8 cellular contexts compared by ENCODE assay signal in genomic region chr15:52112203-52112750, GRCh38. TPM values are rescaled to one million over a fixed set of nuclear protein-coding genes. Genes with fewer than 3 reads are reported as not detected.
A peak's percentile ranks its signal among the peaks of the same experiment; 100 is the strongest.
DNase-seq lines count a peak whose midpoint lies in the region; ATAC-seq, FAIRE-seq and TF ChIP-seq lines count a peak whose summit lies in the region.

No MANE protein-coding gene starts in this region.

- no peak for FAIRE-seq in keratinocyte (lab: Jason Lieb, UNC)

- ATAC-seq in activated naive CD8-positive, alpha-beta T cell treated with anti-CD3 and anti-CD28 coated beads, Interleukin-2, amount 10 ng/mL, durations not matched to agents 7 days and 5 days (ENCODE audit: low read depth): peak; percentile 83

- peaks cover 3% of the 10 kb centered on the region for H3K4me1 Mint-ChIP-seq in activated naive CD8-positive, alpha-beta T cell treated with anti-CD3 and anti-CD28 coated beads, Interleukin-2, amount 10 ng/mL, durations not matched to agents 7 days and 5 days

- H3K36me3 Mint-ChIP-seq in activated naive CD8-positive, alpha-beta T cell treated with anti-CD3 and anti-CD28 coated beads, Interleukin-2, amount 10 ng/mL, durations not matched to agents 7 days and 5 days: peaks cover 2% of the 10 kb centered on the region

- peaks cover 8% of the 10 kb centered on the region for H3K27me3 ChIP-seq in keratinocyte (ENCODE audit: control insufficient read depth, extremely low read depth, insufficient read depth, low read length)

- H3K4me2 ChIP-seq in OCI-LY7 (ENCODE audit: low read length) (peak overlapping the region; percentile 25; the same call in 1 of the 2 replicates), keratinocyte (ENCODE audit: control insufficient read depth, extremely low read depth, insufficient read depth, low read depth, low read length) (peak overlapping the region; percentile 76)

- intact Hi-C loops in OCI-LY7 (cut with micrococcal nuclease; ENCODE audit: unreplicated experiment): no loop called here

- BruUV-seq in OCI-LY7 (replicated peaks; lab: Mats Ljungman, UMichigan): no TSS peak

- H3K27ac ChIP-seq in OCI-LY7 (ENCODE audit: low read depth, low read length, poor library complexity, severe bottlenecking) (no peak overlapping the region), keratinocyte (ENCODE audit: control insufficient read depth, insufficient read depth, low read length) (no peak overlapping the region)

- no peaks in the 10 kb centered on the region for H4K20me1 ChIP-seq in OCI-LY7 (ENCODE audit: insufficient read depth, low read length)
- H4K20me1 ChIP-seq in keratinocyte (ENCODE audit: control insufficient read depth, extremely low read depth, insufficient read depth, low read length): no peaks in the 10 kb centered on the region

- H3K9me3 ChIP-seq in OCI-LY7 (ENCODE audit: low read length) (no peaks in the 10 kb centered on the region), keratinocyte (ENCODE audit: control insufficient read depth, low read depth, low read length) (no peaks in the 10 kb centered on the region)

- H3K4me1 ChIP-seq in OCI-LY7 (ENCODE audit: insufficient read depth, low read length, poor library complexity, severe bottlenecking) (peaks cover 14% of the 10 kb centered on the region), keratinocyte (ENCODE audit: control insufficient read depth, extremely low read depth, insufficient read depth, low read length) (no peaks in the 10 kb centered on the region)

- H3K79me2 ChIP-seq in OCI-LY7 (ENCODE audit: insufficient read depth, low read depth, low read length) (no peaks in the 10 kb centered on the region), keratinocyte (ENCODE audit: control insufficient read depth, insufficient read depth, low read length) (no peaks in the 10 kb centered on the region)

- H3K4me3 Mint-ChIP-seq in activated naive CD8-positive, alpha-beta T cell treated with anti-CD3 and anti-CD28 coated beads, Interleukin-2, amount 10 ng/mL, durations not matched to agents 7 days and 5 days: peak overlapping the region; percentile 74

- no peaks in the 10 kb centered on the region for H3K9me1 ChIP-seq in keratinocyte (ENCODE audit: control insufficient read depth, extremely low read depth, insufficient read depth, low read length)

- POLR2A ChIA-PET in OCI-LY7 (lab: Charles Lee): interaction anchor here (0.7 kb wide), 1 partner anchor 9 kb away, joined by 5 read pairs; no protein-coding TSS in a partner anchor
- POLR2A ChIA-PET in activated naive CD8-positive, alpha-beta T cell treated with anti-CD3 and anti-CD28 coated beads, Interleukin-2, amount 10 ng/mL, durations not matched to agents 7 days and 5 days (lab: Charles Lee): interaction anchor here (0.6 to 1.0 kb wide), 2 partner anchors 128 to 217 kb away, joined by 3 to 7 read pairs; no protein-coding TSS in a partner anchor

- H3K27ac Mint-ChIP-seq in activated naive CD8-positive, alpha-beta T cell treated with anti-CD3 and anti-CD28 coated beads, Interleukin-2, amount 10 ng/mL, durations not matched to agents 7 days and 5 days: no peak overlapping the region

- H3K27me3 Mint-ChIP-seq in activated naive CD8-positive, alpha-beta T cell treated with anti-CD3 and anti-CD28 coated beads, Interleukin-2, amount 10 ng/mL, durations not matched to agents 7 days and 5 days: peaks cover 45% of the 10 kb centered on the region

- DNase-seq in GM03348 (ENCODE audit: low spot score) (peak; percentile 53), OCI-LY7 (ENCODE audit: low spot score) (no peak), keratinocyte (ENCODE audit: low read depth, low spot score) (no peak), UCSD-AML1 (lab: John Stamatoyannopoulos, UW; ENCODE audit: unreplicated experiment) (no peak), NCI-H524 treated with DMSO at 0.1 percent for 48 hours (lab: John Stamatoyannopoulos, UW) (no peak), GOT3 (lab: John Stamatoyannopoulos, UW) (no peak)
- peak; percentile 64 for DNase-seq in activated naive CD8-positive, alpha-beta T cell treated with anti-CD3 and anti-CD28 coated beads, Interleukin-2, amount 10 ng/mL, durations not matched to agents 7 days and 5 days
- peak; percentile 7 to 13 for DNase-seq in stimulated activated CD8-positive, alpha-beta memory T cell treated with anti-CD3 and anti-CD28 coated beads, Interleukin-15, amount 100 ng/mL, for 48 hours (ENCODE audit: low read depth in 2 of 2)

- peak overlapping the region; percentile 68 for H3K9ac ChIP-seq in keratinocyte (ENCODE audit: control insufficient read depth, extremely low read depth, insufficient read depth, low read length)

- H3K9me3 Mint-ChIP-seq in activated naive CD8-positive, alpha-beta T cell treated with anti-CD3 and anti-CD28 coated beads, Interleukin-2, amount 10 ng/mL, durations not matched to agents 7 days and 5 days: no peaks in the 10 kb centered on the region

- H3K9me2 ChIP-seq in OCI-LY7 (ENCODE audit: insufficient read depth, low read length): no peaks in the 10 kb centered on the region

- H2AFZ ChIP-seq in OCI-LY7 (ENCODE audit: low read length): no peak overlapping the region
- H2AFZ ChIP-seq in keratinocyte (ENCODE audit: control insufficient read depth, low read length): peak overlapping the region; percentile 90

- dilution Hi-C loops in keratinocyte (cut with MboI; ENCODE audit: extremely low pct_ligation_motif_present, low sequenced_read_pairs): no loop called here

- CTCF ChIA-PET in OCI-LY7 (lab: Charles Lee; ENCODE audit: unreplicated experiment): interaction anchor here (0.6 kb wide), 1 partner anchor 1568 kb away, joined by 7 read pairs; no protein-coding TSS in a partner anchor

- TF ChIP-seq CTCF in OCI-LY7 (conservative IDR thresholded peaks at IDR 0.05; ENCODE audit: low read length): no peak
- TF ChIP-seq CTCF in keratinocyte (optimal IDR thresholded peaks at IDR 0.05 in 1 of 3, IDR thresholded peaks at IDR 0.05 in 1 of 3, conservative IDR thresholded peaks at IDR 0.05 in 1 of 3; ENCODE audit: extremely low read depth in 1 of 3, insufficient read depth in 2 of 3, low read length in 3 of 3): peak in 1 of 3 experiments; percentile 16

- H3K36me3 ChIP-seq in OCI-LY7 (ENCODE audit: insufficient read depth, low read length) (no peaks in the 10 kb centered on the region), keratinocyte (ENCODE audit: control insufficient read depth in 2 of 2, extremely low read depth in 1 of 2, insufficient read depth in 2 of 2, low read length in 2 of 2) (no peaks in the 10 kb centered on the region)

- H3K4me3 ChIP-seq in OCI-LY7 (ENCODE audit: low read depth, low read length, poor library complexity, severe bottlenecking): no peak overlapping the region
- peak overlapping the region; percentile 32 to 56 (median 39) for H3K4me3 ChIP-seq in keratinocyte (ENCODE audit: control insufficient read depth in 2 of 3, extremely low read depth in 1 of 3, insufficient read depth in 2 of 3, low read depth in 1 of 3, low read length in 3 of 3)

RNA-seq across cellular contexts. Expression of gene BCL2L10, which starts 0.3 kb away (rescaled TPM):
- not detected in 2 replicates for total RNA-seq in OCI-LY7 (2014; rRNA removed; shearing (Covaris generic))
- not detected in 2 replicates for total RNA-seq in OCI-LY7 (2022)
- under 1 TPM; 0.28 to 0.37 TPM for total RNA-seq in activated naive CD8-positive, alpha-beta T cell treated with anti-CD3 and anti-CD28 coated beads, Interleukin-2, amount 10 ng/mL, durations not matched to agents 7 days and 5 days
- 0.39 to 0.72 TPM (median 0.64 TPM) in 3 replicates for polyA plus RNA-seq in keratinocyte
- 0.57 TPM for polyA plus RNA-seq in keratinocyte (2011; ENCODE audit: low read depth)
- polyA plus RNA-seq in keratinocyte (2011; cell fraction: cytosol; rRNA removed): 0.79 and 0.90 TPM in 2 replicates
- 0.51 and 0.93 TPM in 2 replicates for polyA plus RNA-seq in keratinocyte (2011; cell fraction: nucleus; rRNA removed)
- 0.38 and 0.44 TPM in 2 replicates for polyA plus RNA-seq in keratinocyte (2012; ENCODE audit: low replicate concordance)
- 0.23 TPM in 1 of 3 replicates, not detected in the others for polyA minus RNA-seq in keratinocyte
- not detected for polyA minus RNA-seq in keratinocyte (2011; cell fraction: cytosol; rRNA and poly(A)+ RNA removed)
- polyA minus RNA-seq in keratinocyte (2011; cell fraction: nucleus; rRNA and poly(A)+ RNA removed): not detected in 2 replicates

Comparison
In these comparisons a context has a peak if more than half of its experiments do, and no peak if none do; other contexts are left out.
1. DNase-seq: peak in GM03348 (single experiment), activated naive CD8-positive, alpha-beta T cell treated with anti-CD3 and anti-CD28 coated beads, Interleukin-2, amount 10 ng/mL, durations not matched to agents 7 days and 5 days (single experiment) and stimulated activated CD8-positive, alpha-beta memory T cell treated with anti-CD3 and anti-CD28 coated beads, Interleukin-15, amount 100 ng/mL, for 48 hours (2 of 2); none in OCI-LY7 (single experiment), keratinocyte (single experiment), UCSD-AML1 (single experiment), NCI-H524 treated with DMSO at 0.1 percent for 48 hours (single experiment) and GOT3 (single experiment).